1 cellular context compared by ENCODE assay signal in genomic region chr12:49567611-49568441, GRCh38.
TF ChIP-seq lines count a peak whose summit lies in the region.

MCRS1 (minus strand) TSS chr12:49568142; CDS start chr12:49566731, 1,411 bp downstream.

TF ChIP-seq in K562, 482 proteins besides CTCF, POLR2A, EP300 and RAD21 (continued from another document and continues in another):
- TF ChIP-seq MGA (IDR thresholded peaks at IDR 0.05) (peak; percentile 70), NR1H2 (CRISPR knock-in tag; IDR thresholded peaks at IDR 0.05) (no peak), LEF1 (IDR thresholded peaks at IDR 0.05) (peak; percentile 14; the same call in 1 of the 2 replicates), YY1 (IDR thresholded peaks at IDR 0.05; ENCODE audit: borderline replicate concordance in 1 of 3, control insufficient read depth in 1 of 3, extremely low read depth in 1 of 3, insufficient read depth in 3 of 3, insufficient read length in 1 of 3, insufficient replicate concordance in 2 of 3, low read depth in 1 of 3, low read length in 2 of 3) (peak in 1 of 3 experiments; percentile 26), RFX5 (IDR thresholded peaks at IDR 0.05; ENCODE audit: low read depth, low read length) (no peak), ZNF655 (CRISPR knock-in tag; IDR thresholded peaks at IDR 0.05) (no peak), STAT6 (CRISPR knock-in tag; IDR thresholded peaks at IDR 0.05) (peak; percentile 32; the same call in 1 of the 2 replicates), HCFC1 (IDR thresholded peaks at IDR 0.05; ENCODE audit: low read depth, low read length) (peak; percentile 83), SMARCA4 (IDR thresholded peaks at IDR 0.05) (no peak), PCBP1 (IDR thresholded peaks at IDR 0.05; ENCODE audit: low read depth, low read length, poor library complexity, severe bottlenecking) (no peak), STAT5A (IDR thresholded peaks at IDR 0.05; ENCODE audit: borderline replicate concordance, low read length) (no peak), HDAC3 (IDR thresholded peaks at IDR 0.05; ENCODE audit: borderline replicate concordance, partially characterized antibody) (no peak), FOXJ2 (tag; IDR thresholded peaks at IDR 0.05) (no peak), ESRRA (IDR thresholded peaks at IDR 0.05; ENCODE audit: borderline replicate concordance, low read depth) (peak; percentile 49), DPF2 (IDR thresholded peaks at IDR 0.05) (no peak; the same call in 1 of the 2 replicates), PTTG1 (tag; IDR thresholded peaks at IDR 0.05; ENCODE audit: low read depth) (no peak), ZBTB49 (CRISPR knock-in tag; IDR thresholded peaks at IDR 0.05; ENCODE audit: borderline replicate concordance) (no peak), SMARCB1 (IDR thresholded peaks at IDR 0.05; ENCODE audit: insufficient read length, low read depth) (no peak), E2F8 (IDR thresholded peaks at IDR 0.05; ENCODE audit: low read depth, partially characterized antibody) (peak; percentile 96), CHAMP1 (IDR thresholded peaks at IDR 0.05) (no peak), CAMTA2 (CRISPR knock-in tag; conservative IDR thresholded peaks at IDR 0.05) (no peak), KLF16 (IDR thresholded peaks at IDR 0.05) (no peak), ARHGAP35 (IDR thresholded peaks at IDR 0.05; ENCODE audit: partially characterized antibody) (no peak), IRF1 (CRISPR knock-in tag; IDR thresholded peaks at IDR 0.05; ENCODE audit: borderline replicate concordance) (no peak), ATF6 (CRISPR knock-in tag; IDR thresholded peaks at IDR 0.05) (0 out of 2 replicates have a peak, but pooled peaks have one; percentile 20), TRIM24 (IDR thresholded peaks at IDR 0.05) (no peak), ZNF24 (IDR thresholded peaks at IDR 0.05) (no peak)
